ENCODE assay signal across 1 cellular context in the genomic region with DNA sequence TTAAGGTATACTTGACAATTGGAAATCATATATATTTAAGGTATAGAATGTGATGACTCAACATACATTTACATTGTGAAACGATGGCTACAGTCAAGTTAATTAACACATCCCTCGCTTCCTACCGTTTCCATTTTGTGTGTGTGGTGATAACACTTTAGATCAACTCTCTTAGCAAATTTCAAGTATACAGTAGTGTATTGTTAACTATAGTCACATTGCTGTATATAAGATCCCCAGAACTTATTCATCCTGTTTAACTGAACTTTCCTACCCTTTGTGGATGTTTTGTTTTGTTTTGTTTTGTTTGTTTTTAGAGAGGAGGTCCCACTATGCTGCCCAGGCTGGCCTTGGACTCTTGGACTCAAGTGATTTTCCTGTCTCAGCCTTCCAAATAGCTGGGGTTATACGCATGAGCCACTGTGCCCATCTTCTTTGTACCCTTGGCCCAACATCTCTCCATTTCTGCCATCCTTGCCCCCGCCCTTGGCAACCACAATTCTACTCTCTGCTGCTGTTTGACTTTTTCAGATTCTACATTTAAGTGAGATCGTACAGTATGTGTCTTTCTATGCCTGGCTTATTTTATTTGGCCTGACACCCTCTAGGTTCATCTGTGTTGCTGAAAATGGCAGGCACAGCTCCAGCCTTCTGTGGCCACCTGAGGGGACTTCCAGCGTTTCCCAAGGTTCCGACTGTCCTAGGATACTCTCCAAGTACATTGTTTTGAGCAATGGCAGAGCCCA.
TF ChIP-seq lines count a peak whose summit lies in the region.

No MANE protein-coding gene starts in this region.

TF ChIP-seq in H1, 55 proteins besides CTCF, POLR2A, EP300 and RAD21 (continued from another document):
- TF ChIP-seq, protein P1, sequence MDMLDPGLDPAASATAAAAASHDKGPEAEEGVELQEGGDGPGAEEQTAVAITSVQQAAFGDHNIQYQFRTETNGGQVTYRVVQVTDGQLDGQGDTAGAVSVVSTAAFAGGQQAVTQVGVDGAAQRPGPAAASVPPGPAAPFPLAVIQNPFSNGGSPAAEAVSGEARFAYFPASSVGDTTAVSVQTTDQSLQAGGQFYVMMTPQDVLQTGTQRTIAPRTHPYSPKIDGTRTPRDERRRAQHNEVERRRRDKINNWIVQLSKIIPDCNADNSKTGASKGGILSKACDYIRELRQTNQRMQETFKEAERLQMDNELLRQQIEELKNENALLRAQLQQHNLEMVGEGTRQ (IDR thresholded peaks at IDR 0.05; ENCODE audit: low read length), result no peak
- TF ChIP-seq YY1 (IDR thresholded peaks at IDR 0.05; ENCODE audit: low read depth, low read length) (no peak), TAF1 (IDR thresholded peaks at IDR 0.05; ENCODE audit: low read depth, low read length) (no peak), SIN3A (conservative IDR thresholded peaks at IDR 0.05 in 1 of 2, IDR thresholded peaks at IDR 0.05 in 1 of 2; ENCODE audit: low read depth in 1 of 2, low read length in 2 of 2) (no peak), PHF8 (conservative IDR thresholded peaks at IDR 0.05; ENCODE audit: low read depth, low read length) (no peak), CREB1 (IDR thresholded peaks at IDR 0.05) (no peak), NANOG (IDR thresholded peaks at IDR 0.05; ENCODE audit: insufficient read depth, low read depth, low read length, poor library complexity, severe bottlenecking) (no peak), KDM5A (IDR thresholded peaks at IDR 0.05; ENCODE audit: low read length) (no peak), SP4 (IDR thresholded peaks at IDR 0.05; ENCODE audit: low read length) (no peak), GABPA (IDR thresholded peaks at IDR 0.05; ENCODE audit: borderline replicate concordance, insufficient read depth, low read length) (no peak), CHD1 (IDR thresholded peaks at IDR 0.05; ENCODE audit: low read depth, low read length) (no peak)
- TF ChIP-seq, protein P2, sequence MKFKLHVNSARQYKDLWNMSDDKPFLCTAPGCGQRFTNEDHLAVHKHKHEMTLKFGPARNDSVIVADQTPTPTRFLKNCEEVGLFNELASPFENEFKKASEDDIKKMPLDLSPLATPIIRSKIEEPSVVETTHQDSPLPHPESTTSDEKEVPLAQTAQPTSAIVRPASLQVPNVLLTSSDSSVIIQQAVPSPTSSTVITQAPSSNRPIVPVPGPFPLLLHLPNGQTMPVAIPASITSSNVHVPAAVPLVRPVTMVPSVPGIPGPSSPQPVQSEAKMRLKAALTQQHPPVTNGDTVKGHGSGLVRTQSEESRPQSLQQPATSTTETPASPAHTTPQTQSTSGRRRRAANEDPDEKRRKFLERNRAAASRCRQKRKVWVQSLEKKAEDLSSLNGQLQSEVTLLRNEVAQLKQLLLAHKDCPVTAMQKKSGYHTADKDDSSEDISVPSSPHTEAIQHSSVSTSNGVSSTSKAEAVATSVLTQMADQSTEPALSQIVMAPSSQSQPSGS (IDR thresholded peaks at IDR 0.05; ENCODE audit: low read length), result no peak
